1 cellular context compared by ENCODE assay signal in the genomic region with DNA sequence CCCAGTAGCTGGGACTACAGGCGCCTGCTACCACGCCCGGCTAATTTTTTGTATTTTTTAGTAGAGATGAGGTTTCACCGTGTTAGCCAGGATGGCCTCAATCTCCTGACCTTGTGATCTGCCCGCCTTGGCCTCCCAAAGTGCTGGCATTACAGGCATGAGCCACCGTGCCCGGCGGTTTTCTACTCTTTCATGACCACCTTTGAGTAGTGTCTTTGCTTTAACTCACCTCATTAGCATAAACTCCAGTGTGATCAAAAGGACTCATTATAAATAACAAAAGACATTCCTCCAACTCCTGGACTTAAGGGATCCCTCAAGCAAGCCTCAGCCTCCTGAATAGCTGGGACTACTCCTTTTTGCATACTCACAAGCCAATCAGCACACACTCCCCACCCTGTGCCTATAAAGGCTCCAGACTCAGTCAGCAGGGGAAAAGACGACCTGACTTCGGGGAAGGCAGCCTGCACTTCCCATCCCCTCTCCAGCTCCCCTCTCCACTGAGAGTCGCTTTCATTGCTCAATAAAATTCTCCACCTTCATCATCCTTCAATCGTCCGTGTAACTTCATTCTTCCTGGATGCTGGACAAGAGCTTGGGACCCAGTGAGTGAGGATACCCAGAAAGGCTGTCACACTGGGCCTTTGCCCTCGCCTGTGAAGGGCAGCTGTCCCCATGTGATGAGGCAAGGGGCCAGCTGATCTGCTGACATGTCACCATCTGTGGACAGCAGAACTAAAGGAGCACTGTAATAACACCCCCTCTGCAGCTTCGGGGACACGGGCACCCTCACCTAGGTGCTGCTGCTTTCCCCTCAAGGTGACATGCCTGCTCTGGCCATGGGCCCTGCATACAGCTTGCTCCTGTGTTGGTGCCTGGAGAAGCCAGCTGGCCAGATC.
TF ChIP-seq lines count a peak whose summit lies in the region.

No MANE protein-coding gene starts in this region.

TF ChIP-seq in GM23338, 12 proteins besides CTCF, POLR2A, EP300 and RAD21 (continued from another document):
- TF ChIP-seq EZH2 (IDR thresholded peaks at IDR 0.05; ENCODE audit: low read depth, unreplicated experiment): no peak
- no peak for TF ChIP-seq REST (IDR thresholded peaks at IDR 0.05; ENCODE audit: unreplicated experiment)
- TF ChIP-seq STAT1 (IDR thresholded peaks at IDR 0.05; ENCODE audit: unreplicated experiment): no peak
- no peak for TF ChIP-seq POLR2AphosphoS5 (IDR thresholded peaks at IDR 0.05; ENCODE audit: low read depth)
- TF ChIP-seq JUNB (IDR thresholded peaks at IDR 0.05; ENCODE audit: unreplicated experiment): no peak
- TF ChIP-seq, protein P1, sequence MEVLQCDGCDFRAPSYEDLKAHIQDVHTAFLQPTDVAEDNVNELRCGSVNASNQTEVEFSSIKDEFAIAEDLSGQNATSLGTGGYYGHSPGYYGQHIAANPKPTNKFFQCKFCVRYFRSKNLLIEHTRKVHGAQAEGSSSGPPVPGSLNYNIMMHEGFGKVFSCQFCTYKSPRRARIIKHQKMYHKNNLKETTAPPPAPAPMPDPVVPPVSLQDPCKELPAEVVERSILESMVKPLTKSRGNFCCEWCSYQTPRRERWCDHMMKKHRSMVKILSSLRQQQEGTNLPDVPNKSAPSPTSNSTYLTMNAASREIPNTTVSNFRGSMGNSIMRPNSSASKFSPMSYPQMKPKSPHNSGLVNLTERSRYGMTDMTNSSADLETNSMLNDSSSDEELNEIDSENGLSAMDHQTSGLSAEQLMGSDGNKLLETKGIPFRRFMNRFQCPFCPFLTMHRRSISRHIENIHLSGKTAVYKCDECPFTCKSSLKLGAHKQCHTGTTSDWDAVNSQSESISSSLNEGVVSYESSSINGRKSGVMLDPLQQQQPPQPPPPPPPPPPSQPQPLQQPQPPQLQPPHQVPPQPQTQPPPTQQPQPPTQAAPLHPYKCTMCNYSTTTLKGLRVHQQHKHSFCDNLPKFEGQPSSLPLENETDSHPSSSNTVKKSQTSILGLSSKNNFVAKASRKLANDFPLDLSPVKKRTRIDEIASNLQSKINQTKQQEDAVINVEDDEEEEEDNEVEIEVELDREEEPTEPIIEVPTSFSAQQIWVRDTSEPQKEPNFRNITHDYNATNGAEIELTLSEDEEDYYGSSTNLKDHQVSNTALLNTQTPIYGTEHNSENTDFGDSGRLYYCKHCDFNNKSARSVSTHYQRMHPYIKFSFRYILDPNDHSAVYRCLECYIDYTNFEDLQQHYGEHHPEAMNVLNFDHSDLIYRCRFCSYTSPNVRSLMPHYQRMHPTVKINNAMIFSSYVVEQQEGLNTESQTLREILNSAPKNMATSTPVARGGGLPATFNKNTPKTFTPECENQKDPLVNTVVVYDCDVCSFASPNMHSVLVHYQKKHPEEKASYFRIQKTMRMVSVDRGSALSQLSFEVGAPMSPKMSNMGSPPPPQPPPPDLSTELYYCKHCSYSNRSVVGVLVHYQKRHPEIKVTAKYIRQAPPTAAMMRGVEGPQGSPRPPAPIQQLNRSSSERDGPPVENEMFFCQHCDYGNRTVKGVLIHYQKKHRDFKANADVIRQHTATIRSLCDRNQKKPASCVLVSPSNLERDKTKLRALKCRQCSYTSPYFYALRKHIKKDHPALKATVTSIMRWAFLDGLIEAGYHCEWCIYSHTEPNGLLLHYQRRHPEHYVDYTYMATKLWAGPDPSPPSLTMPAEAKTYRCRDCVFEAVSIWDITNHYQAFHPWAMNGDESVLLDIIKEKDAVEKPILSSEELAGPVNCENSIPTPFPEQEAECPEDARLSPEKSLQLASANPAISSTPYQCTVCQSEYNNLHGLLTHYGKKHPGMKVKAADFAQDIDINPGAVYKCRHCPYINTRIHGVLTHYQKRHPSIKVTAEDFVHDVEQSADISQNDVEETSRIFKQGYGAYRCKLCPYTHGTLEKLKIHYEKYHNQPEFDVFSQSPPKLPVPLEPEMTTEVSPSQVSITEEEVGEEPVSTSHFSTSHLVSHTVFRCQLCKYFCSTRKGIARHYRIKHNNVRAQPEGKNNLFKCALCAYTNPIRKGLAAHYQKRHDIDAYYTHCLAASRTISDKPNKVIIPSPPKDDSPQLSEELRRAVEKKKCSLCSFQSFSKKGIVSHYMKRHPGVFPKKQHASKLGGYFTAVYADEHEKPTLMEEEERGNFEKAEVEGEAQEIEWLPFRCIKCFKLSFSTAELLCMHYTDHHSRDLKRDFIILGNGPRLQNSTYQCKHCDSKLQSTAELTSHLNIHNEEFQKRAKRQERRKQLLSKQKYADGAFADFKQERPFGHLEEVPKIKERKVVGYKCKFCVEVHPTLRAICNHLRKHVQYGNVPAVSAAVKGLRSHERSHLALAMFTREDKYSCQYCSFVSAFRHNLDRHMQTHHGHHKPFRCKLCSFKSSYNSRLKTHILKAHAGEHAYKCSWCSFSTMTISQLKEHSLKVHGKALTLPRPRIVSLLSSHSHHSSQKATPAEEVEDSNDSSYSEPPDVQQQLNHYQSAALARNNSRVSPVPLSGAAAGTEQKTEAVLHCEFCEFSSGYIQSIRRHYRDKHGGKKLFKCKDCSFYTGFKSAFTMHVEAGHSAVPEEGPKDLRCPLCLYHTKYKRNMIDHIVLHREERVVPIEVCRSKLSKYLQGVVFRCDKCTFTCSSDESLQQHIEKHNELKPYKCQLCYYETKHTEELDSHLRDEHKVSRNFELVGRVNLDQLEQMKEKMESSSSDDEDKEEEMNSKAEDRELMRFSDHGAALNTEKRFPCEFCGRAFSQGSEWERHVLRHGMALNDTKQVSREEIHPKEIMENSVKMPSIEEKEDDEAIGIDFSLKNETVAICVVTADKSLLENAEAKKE (CRISPR knock-in tag; IDR thresholded peaks at IDR 0.05): no peak
- no peak for TF ChIP-seq EZH2phosphoT487 (IDR thresholded peaks at IDR 0.05; ENCODE audit: unreplicated experiment)
- TF ChIP-seq, protein P2, sequence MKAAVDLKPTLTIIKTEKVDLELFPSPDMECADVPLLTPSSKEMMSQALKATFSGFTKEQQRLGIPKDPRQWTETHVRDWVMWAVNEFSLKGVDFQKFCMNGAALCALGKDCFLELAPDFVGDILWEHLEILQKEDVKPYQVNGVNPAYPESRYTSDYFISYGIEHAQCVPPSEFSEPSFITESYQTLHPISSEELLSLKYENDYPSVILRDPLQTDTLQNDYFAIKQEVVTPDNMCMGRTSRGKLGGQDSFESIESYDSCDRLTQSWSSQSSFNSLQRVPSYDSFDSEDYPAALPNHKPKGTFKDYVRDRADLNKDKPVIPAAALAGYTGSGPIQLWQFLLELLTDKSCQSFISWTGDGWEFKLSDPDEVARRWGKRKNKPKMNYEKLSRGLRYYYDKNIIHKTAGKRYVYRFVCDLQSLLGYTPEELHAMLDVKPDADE (IDR thresholded peaks at IDR 0.05): no peak
TF ChIP-seq in GM23338: peak in this region for 0.
